ENCODE assay signal across 1 cellular context in the genomic region with DNA sequence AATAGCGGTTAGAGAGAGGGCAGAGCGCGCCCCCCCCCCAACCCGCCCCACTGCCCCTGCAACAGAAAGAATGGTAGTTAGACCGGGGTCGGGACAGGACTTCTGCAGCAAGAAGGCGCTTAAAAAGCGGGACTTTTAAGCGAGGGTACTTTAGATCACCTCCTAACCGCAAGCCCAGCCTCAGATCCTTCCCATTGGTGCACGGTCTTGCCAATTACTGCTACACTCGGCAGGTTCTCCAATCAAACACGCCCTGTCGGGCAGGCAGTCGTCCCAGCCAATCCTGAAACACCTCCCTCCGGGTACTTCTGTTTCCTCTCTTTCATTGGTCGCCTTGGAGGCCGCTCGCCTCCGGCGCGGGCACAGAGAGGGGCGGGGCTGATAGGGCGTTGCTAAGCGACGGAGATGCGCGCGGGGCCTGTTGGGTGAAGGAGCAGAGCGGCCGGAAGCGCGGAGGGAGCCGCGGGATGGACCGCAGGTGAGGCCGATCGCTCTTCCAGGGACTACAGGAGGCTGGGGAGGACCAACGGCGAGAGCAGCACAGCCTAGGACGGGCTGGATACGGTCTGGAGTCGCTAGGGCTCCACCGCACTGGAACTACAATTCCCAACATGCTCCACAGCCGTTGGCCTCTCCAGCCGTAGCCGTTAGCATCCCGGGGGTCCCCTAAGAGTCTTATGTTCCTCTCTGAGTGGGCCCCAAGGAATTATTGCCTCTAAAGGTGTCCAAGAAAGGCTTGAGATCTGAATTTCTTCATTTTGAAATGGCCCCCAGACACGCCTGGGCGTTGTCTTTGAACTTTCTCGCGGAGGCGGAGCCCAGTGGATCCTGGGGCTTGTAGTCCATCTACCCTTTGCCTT.
A peak's percentile ranks its signal among the peaks of the same experiment; 100 is the strongest.
TF ChIP-seq lines count a peak whose summit lies in the region.

Gene PROSER3, plus strand, starts transcription at position 428 of the 860 bp plus-strand sequence. Its CDS starts 40 bp downstream, at position 468.

TF ChIP-seq in HEK293, 187 proteins besides CTCF, POLR2A, EP300 and RAD21 (continued from another document and continues in another):
- TF ChIP-seq ZNF404 (tag by site-specific recombination; IDR thresholded peaks at IDR 0.05) (no peak), ZNF423 (tag by site-specific recombination; IDR thresholded peaks at IDR 0.05) (no peak), ZNF280D (tag by site-specific recombination; IDR thresholded peaks at IDR 0.05) (peak; percentile 37; the same call in 1 of the 2 replicates), ZNF654 (tag by site-specific recombination; IDR thresholded peaks at IDR 0.05; ENCODE audit: low read depth) (no peak), ZBTB10 (tag by site-specific recombination; IDR thresholded peaks at IDR 0.05) (0 out of 2 replicates have a peak, but pooled peaks have one; percentile 79), BCL6B (tag by site-specific recombination; IDR thresholded peaks at IDR 0.05) (no peak), ZNF621 (tag by site-specific recombination; IDR thresholded peaks at IDR 0.05) (no peak), SCRT2 (tag by site-specific recombination; IDR thresholded peaks at IDR 0.05) (peak; percentile 66), ZNF223 (tag by site-specific recombination; IDR thresholded peaks at IDR 0.05) (no peak), ZNF701 (tag by site-specific recombination; IDR thresholded peaks at IDR 0.05) (no peak), PBX3 (CRISPR knock-in tag; IDR thresholded peaks at IDR 0.05) (peak; percentile 94), SETDB1 (IDR thresholded peaks at IDR 0.05; ENCODE audit: insufficient read length, low read length) (no peak), ZNF16 (tag by site-specific recombination; IDR thresholded peaks at IDR 0.05; ENCODE audit: low read depth) (no peak), REPIN1 (tag by site-specific recombination; IDR thresholded peaks at IDR 0.05; ENCODE audit: low read depth) (peak; percentile 87; the same call in 1 of the 2 replicates), FEZF1 (tag by site-specific recombination; IDR thresholded peaks at IDR 0.05) (no peak), ZNF660 (tag by site-specific recombination; IDR thresholded peaks at IDR 0.05) (peak; percentile 76), ZNF140 (tag by site-specific recombination; IDR thresholded peaks at IDR 0.05) (no peak), OSR2 (tag by site-specific recombination; IDR thresholded peaks at IDR 0.05) (no peak), GFI1B (tag by site-specific recombination; IDR thresholded peaks at IDR 0.05) (no peak), SP2 (tag by site-specific recombination; IDR thresholded peaks at IDR 0.05) (peak; percentile 100), ZFHX2 (tag by site-specific recombination; conservative IDR thresholded peaks at IDR 0.05) (peak; percentile 94), ZNF394 (tag by site-specific recombination; IDR thresholded peaks at IDR 0.05; ENCODE audit: borderline replicate concordance) (peak; percentile 79), ZNF23 (tag by site-specific recombination; IDR thresholded peaks at IDR 0.05; ENCODE audit: borderline replicate concordance) (no peak), ZNF37A (tag by site-specific recombination; IDR thresholded peaks at IDR 0.05) (no peak), KLF7 (tag by site-specific recombination; IDR thresholded peaks at IDR 0.05; ENCODE audit: borderline replicate concordance) (peak; percentile 100), ZNF837 (tag by site-specific recombination; IDR thresholded peaks at IDR 0.05) (no peak), PRDM4 (tag by site-specific recombination; IDR thresholded peaks at IDR 0.05) (peak; percentile 66; the same call in 1 of the 2 replicates), ZNF2 (tag by site-specific recombination; IDR thresholded peaks at IDR 0.05) (peak; percentile 78), ZNF639 (tag by site-specific recombination; IDR thresholded peaks at IDR 0.05) (peak; percentile 84), WT1 (tag by site-specific recombination; IDR thresholded peaks at IDR 0.05) (peak; percentile 54; the same call in 1 of the 2 replicates), ZFP3 (tag by site-specific recombination; IDR thresholded peaks at IDR 0.05; ENCODE audit: low read depth) (no peak), BCL11B (tag by site-specific recombination; IDR thresholded peaks at IDR 0.05; ENCODE audit: low read depth) (no peak)
- TF ChIP-seq, protein P1, sequence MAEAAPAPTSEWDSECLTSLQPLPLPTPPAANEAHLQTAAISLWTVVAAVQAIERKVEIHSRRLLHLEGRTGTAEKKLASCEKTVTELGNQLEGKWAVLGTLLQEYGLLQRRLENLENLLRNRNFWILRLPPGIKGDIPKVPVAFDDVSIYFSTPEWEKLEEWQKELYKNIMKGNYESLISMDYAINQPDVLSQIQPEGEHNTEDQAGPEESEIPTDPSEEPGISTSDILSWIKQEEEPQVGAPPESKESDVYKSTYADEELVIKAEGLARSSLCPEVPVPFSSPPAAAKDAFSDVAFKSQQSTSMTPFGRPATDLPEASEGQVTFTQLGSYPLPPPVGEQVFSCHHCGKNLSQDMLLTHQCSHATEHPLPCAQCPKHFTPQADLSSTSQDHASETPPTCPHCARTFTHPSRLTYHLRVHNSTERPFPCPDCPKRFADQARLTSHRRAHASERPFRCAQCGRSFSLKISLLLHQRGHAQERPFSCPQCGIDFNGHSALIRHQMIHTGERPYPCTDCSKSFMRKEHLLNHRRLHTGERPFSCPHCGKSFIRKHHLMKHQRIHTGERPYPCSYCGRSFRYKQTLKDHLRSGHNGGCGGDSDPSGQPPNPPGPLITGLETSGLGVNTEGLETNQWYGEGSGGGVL (tag by site-specific recombination; IDR thresholded peaks at IDR 0.05), result no peak
- TF ChIP-seq, protein P2, sequence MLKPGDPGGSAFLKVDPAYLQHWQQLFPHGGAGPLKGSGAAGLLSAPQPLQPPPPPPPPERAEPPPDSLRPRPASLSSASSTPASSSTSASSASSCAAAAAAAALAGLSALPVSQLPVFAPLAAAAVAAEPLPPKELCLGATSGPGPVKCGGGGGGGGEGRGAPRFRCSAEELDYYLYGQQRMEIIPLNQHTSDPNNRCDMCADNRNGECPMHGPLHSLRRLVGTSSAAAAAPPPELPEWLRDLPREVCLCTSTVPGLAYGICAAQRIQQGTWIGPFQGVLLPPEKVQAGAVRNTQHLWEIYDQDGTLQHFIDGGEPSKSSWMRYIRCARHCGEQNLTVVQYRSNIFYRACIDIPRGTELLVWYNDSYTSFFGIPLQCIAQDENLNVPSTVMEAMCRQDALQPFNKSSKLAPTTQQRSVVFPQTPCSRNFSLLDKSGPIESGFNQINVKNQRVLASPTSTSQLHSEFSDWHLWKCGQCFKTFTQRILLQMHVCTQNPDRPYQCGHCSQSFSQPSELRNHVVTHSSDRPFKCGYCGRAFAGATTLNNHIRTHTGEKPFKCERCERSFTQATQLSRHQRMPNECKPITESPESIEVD (tag by site-specific recombination; IDR thresholded peaks at IDR 0.05), result no peak
